15 cellular contexts compared by ENCODE assay signal in genomic region chr2:128590309-128591021, GRCh38.
DNase-seq lines count a peak whose midpoint lies in the region; ATAC-seq and TF ChIP-seq lines count a peak whose summit lies in the region.
"Had no signal": no experiment of that assay in that cellular context is flagged by ENCODE, and none has a peak within 500 bp of the region (broad histone marks: within the 10 kb centered on the region; RNA-seq: fewer than 3 reads in every experiment).

No MANE protein-coding gene starts in this region.

- no peak for TF ChIP-seq CTCF in IMR-90 (conservative IDR thresholded peaks at IDR 0.05; ENCODE audit: low read depth, low read length)
- TF ChIP-seq CTCF in lower leg skin (IDR thresholded peaks at IDR 0.05), result no peak
- no peak for TF ChIP-seq CTCF in upper lobe of right lung (IDR thresholded peaks at IDR 0.05)

- no peak overlapping the region for H2AK9ac ChIP-seq in IMR-90 (replicated peaks; ENCODE audit: low read depth, low read length, poor library complexity)

- H3K79me1 ChIP-seq in IMR-90 (ENCODE audit: low read depth in 1 of 2, low read length in 2 of 2), result no peaks in the 10 kb centered on the region

- TF ChIP-seq RAD21 in IMR-90 (IDR thresholded peaks at IDR 0.05; ENCODE audit: low read length), result no peak

- no peaks in the 10 kb centered on the region for H3K36me3 ChIP-seq in IMR-90 (ENCODE audit: control insufficient read depth, insufficient read depth, low read length)
- no peaks in the 10 kb centered on the region for H3K36me3 ChIP-seq in upper lobe of right lung

- H3K4me1 Mint-ChIP-seq in activated CD8-positive, alpha-beta memory T cell treated with anti-CD3 and anti-CD28 coated beads, Interleukin-2, amount 10 ng/mL, durations not matched to agents 7 days and 5 days, result no peaks in the 10 kb centered on the region
- H3K4me1 Mint-ChIP-seq: CD4-positive, alpha-beta memory T cell had no signal

- no peak overlapping the region for H2AK5ac ChIP-seq in IMR-90 (ENCODE audit: low read depth, low read length)

- H4K8ac ChIP-seq in IMR-90 (ENCODE audit: low read depth in 2 of 2, low read length in 2 of 2), result no peak overlapping the region

- peaks cover 3% of the 10 kb centered on the region for H3K27me3 Mint-ChIP-seq in activated CD8-positive, alpha-beta memory T cell treated with anti-CD3 and anti-CD28 coated beads, Interleukin-2, amount 10 ng/mL, durations not matched to agents 7 days and 5 days

- BruUV-seq in IMR-90 (replicated peaks; lab: Mats Ljungman, UMichigan), result no TSS peak

- no peak overlapping the region for H3K27ac Mint-ChIP-seq in activated CD8-positive, alpha-beta memory T cell treated with anti-CD3 and anti-CD28 coated beads, Interleukin-2, amount 10 ng/mL, durations not matched to agents 7 days and 5 days
- H3K27ac Mint-ChIP-seq: CD4-positive, alpha-beta memory T cell had no signal

- POLR2A ChIA-PET in IMR-90 (lab: Charles Lee; ENCODE audit: unreplicated experiment), result no interaction called here

- no peak overlapping the region for H4K5ac ChIP-seq in IMR-90 (ENCODE audit: low read depth, low read length)

- no peak overlapping the region for H3K56ac ChIP-seq in IMR-90 (ENCODE audit: extremely low read depth, insufficient read depth, low read length)

- no peak overlapping the region for H3K4me2 ChIP-seq in IMR-90 (ENCODE audit: low read depth, low read length)

- no peak overlapping the region for H3K4me3 Mint-ChIP-seq in activated CD8-positive, alpha-beta memory T cell treated with anti-CD3 and anti-CD28 coated beads, Interleukin-2, amount 10 ng/mL, durations not matched to agents 7 days and 5 days
- H3K4me3 Mint-ChIP-seq: CD4-positive, alpha-beta memory T cell had no signal

- no peaks in the 10 kb centered on the region for H3K36me3 Mint-ChIP-seq in activated CD8-positive, alpha-beta memory T cell treated with anti-CD3 and anti-CD28 coated beads, Interleukin-2, amount 10 ng/mL, durations not matched to agents 7 days and 5 days
- H3K36me3 Mint-ChIP-seq: CD4-positive, alpha-beta memory T cell had no signal

- dilution Hi-C loops in IMR-90 (cut with HindIII; ENCODE audit: low sequenced_read_pairs, unreplicated experiment), result no loop called here

- H3K9me1 ChIP-seq in IMR-90 (ENCODE audit: insufficient read depth, low read length), result no peaks in the 10 kb centered on the region

- H3K9ac ChIP-seq in IMR-90 (ENCODE audit: low read depth, low read length), result no peak overlapping the region

- ATAC-seq in activated CD8-positive, alpha-beta memory T cell treated with anti-CD3 and anti-CD28 coated beads, Interleukin-2, amount 10 ng/mL, durations not matched to agents 7 days and 5 days, result no peak
- ATAC-seq in IMR-90 (ENCODE audit: low read depth), result no peak
- no peak for ATAC-seq in upper lobe of right lung
- ATAC-seq in GM18868 (IDR thresholded peaks at IDR 0.05; ENCODE audit: unreplicated experiment), result no peak
- ATAC-seq: GM12878, HCT116, K562 had no signal

- in situ Hi-C loops in IMR-90 (cut with MboI; ENCODE audit: low sequenced_read_pairs), result no loop called here

- H3K27ac ChIP-seq in IMR-90 (ENCODE audit: insufficient read depth, low read length), result no peak overlapping the region
- H3K27ac ChIP-seq in upper lobe of right lung, result no peak overlapping the region
- H3K27ac ChIP-seq: 22Rv1, C4-2B had no signal

- H2BK15ac ChIP-seq in IMR-90 (ENCODE audit: low read depth, low read length), result no peak overlapping the region

- no peaks in the 10 kb centered on the region for H3K9me3 Mint-ChIP-seq in activated CD8-positive, alpha-beta memory T cell treated with anti-CD3 and anti-CD28 coated beads, Interleukin-2, amount 10 ng/mL, durations not matched to agents 7 days and 5 days (ENCODE audit: low read depth)

- H3K9me3 ChIP-seq in IMR-90 (ENCODE audit: control insufficient read depth, insufficient read depth, low read length) (no peaks in the 10 kb centered on the region), upper lobe of right lung (no peaks in the 10 kb centered on the region)

- no peak overlapping the region for H3K4ac ChIP-seq in IMR-90 (ENCODE audit: low read depth, low read length)

- CTCF ChIA-PET in activated CD8-positive, alpha-beta memory T cell treated with anti-CD3 and anti-CD28 coated beads, Interleukin-2, amount 10 ng/mL, durations not matched to agents 7 days and 5 days (lab: Charles Lee), result no interaction called here
- CTCF ChIA-PET in IMR-90 (lab: Yijun Ruan, JAX), result no interaction called here

- WGBS in IMR-90 (ENCODE audit: extremely low coverage in 2 of 2, insufficient read length in 1 of 2), 2 experiments, result no CpG with 5 or more reads among the region's 12 CpGs
- WGBS in lower leg skin, 2 donors, result 88 to 95% methylated on average over 10 to 12 of the region's 12 CpGs

- no peak overlapping the region for H4K91ac ChIP-seq in IMR-90 (ENCODE audit: insufficient read depth, low read depth, low read length)

- H3K27me3 ChIP-seq in IMR-90 (ENCODE audit: control insufficient read depth, insufficient read depth, low read length) (no peaks in the 10 kb centered on the region; the same call in 1 of the 2 replicates), upper lobe of right lung (no peaks in the 10 kb centered on the region)

- H2BK120ac ChIP-seq in IMR-90 (ENCODE audit: low read depth, low read length), result no peak overlapping the region

- H3K4me3 ChIP-seq in IMR-90 (ENCODE audit: insufficient read depth, low read depth, low read length) (no peak overlapping the region), lower leg skin (ENCODE audit: low read depth, poor library complexity, severe bottlenecking) (no peak overlapping the region), upper lobe of right lung (no peak overlapping the region)
- H3K4me3 ChIP-seq: GM12878, K562 had no signal

- no peak overlapping the region for H2AFZ ChIP-seq in IMR-90 (replicated peaks; ENCODE audit: low read length, poor library complexity)

- H3K18ac ChIP-seq in IMR-90 (ENCODE audit: low read depth, low read length), result no peak overlapping the region

- H2BK20ac ChIP-seq in IMR-90 (ENCODE audit: low read depth, low read length), result no peak overlapping the region

- H3K4me1 ChIP-seq in IMR-90 (ENCODE audit: control insufficient read depth, insufficient read depth, low read length) (peaks cover 3% of the 10 kb centered on the region; the same call in 1 of the 2 replicates), upper lobe of right lung (no peaks in the 10 kb centered on the region)

- peak; percentile 25 for DNase-seq in activated CD8-positive, alpha-beta memory T cell treated with anti-CD3 and anti-CD28 coated beads, Interleukin-2, amount 10 ng/mL, durations not matched to agents 7 days and 5 days
- DNase-seq in activated CD8-positive, alpha-beta memory T cell treated with anti-CD3 and anti-CD28 coated beads, Interleukin-2, amount 50 U/mL, for 48 hours, result no peak
- DNase-seq in IMR-90, result no peak
- DNase-seq in lower leg skin (ENCODE audit: low spot score in 2 of 2), result peak; percentile 3 to 45
- peak; percentile 16 for DNase-seq in upper lobe of right lung
- no peak for DNase-seq in activated gamma-delta T cell (lab: John Stamatoyannopoulos, UW)
- no peak for DNase-seq in GOT3 (lab: John Stamatoyannopoulos, UW)
- DNase-seq: CD4-positive, alpha-beta memory T cell; DMS79 had no signal

- intact Hi-C loops in IMR-90 (cut with micrococcal nuclease), result no loop called here
- intact Hi-C loops in lower leg skin (cut with DNase I; ENCODE audit: low total_unique reads), result no loop called here
- intact Hi-C loops in upper lobe of right lung (cut with DNase I), result no loop called here

- no peaks in the 10 kb centered on the region for H4K20me1 ChIP-seq in IMR-90 (ENCODE audit: insufficient read depth, low read length)

- H3K14ac ChIP-seq in IMR-90 (replicated peaks; ENCODE audit: low read depth, low read length), result 0 out of 2 replicates have a peak overlapping the region, but pooled peaks have one; percentile 29

- H2BK5ac ChIP-seq in IMR-90 (ENCODE audit: low read depth, low read length, poor library complexity, severe bottlenecking), result no peak overlapping the region

- H3K23ac ChIP-seq in IMR-90 (ENCODE audit: low read depth, low read length), result no peak overlapping the region

- TF ChIP-seq POLR2A in IMR-90 (IDR thresholded peaks at IDR 0.05; ENCODE audit: low read depth, low read length), result no peak
- TF ChIP-seq POLR2A in lower leg skin (IDR thresholded peaks at IDR 0.05), result no peak

TF ChIP-seq in IMR-90, 13 proteins besides CTCF, POLR2A, EP300 and RAD21:
- no peak for TF ChIP-seq MAZ (IDR thresholded peaks at IDR 0.05; ENCODE audit: borderline replicate concordance, low read depth, low read length)
- no peak for TF ChIP-seq CEBPB (IDR thresholded peaks at IDR 0.05; ENCODE audit: low read depth, low read length)
- TF ChIP-seq MXI1 (IDR thresholded peaks at IDR 0.05; ENCODE audit: borderline replicate concordance, low read depth, low read length), result no peak
- no peak for TF ChIP-seq USF2 (IDR thresholded peaks at IDR 0.05; ENCODE audit: low read depth, low read length)
- no peak for TF ChIP-seq CHD1 (IDR thresholded peaks at IDR 0.05; ENCODE audit: low read depth, low read length)
- TF ChIP-seq RCOR1 (IDR thresholded peaks at IDR 0.05; ENCODE audit: insufficient replicate concordance, low read length), result no peak
- TF ChIP-seq NFE2L2 (IDR thresholded peaks at IDR 0.05; ENCODE audit: low read depth, low read length), result no peak
- no peak for TF ChIP-seq SMC3 (IDR thresholded peaks at IDR 0.05; ENCODE audit: low read depth, low read length)
- TF ChIP-seq BHLHE40 (IDR thresholded peaks at IDR 0.05; ENCODE audit: low read depth, low read length), result no peak
- TF ChIP-seq RFX5 (IDR thresholded peaks at IDR 0.05; ENCODE audit: low read depth, low read length), result no peak
- TF ChIP-seq MAFK (IDR thresholded peaks at IDR 0.05; ENCODE audit: low read depth, low read length), result no peak
- no peak for TF ChIP-seq FOS (IDR thresholded peaks at IDR 0.05; ENCODE audit: low read depth, low read length)

Comparison
In these comparisons a context has a peak if more than half of its experiments do, and no peak if none do; other contexts are left out.
1. DNase-seq: peak in activated CD8-positive, alpha-beta memory T cell treated with anti-CD3 and anti-CD28 coated beads, Interleukin-2, amount 10 ng/mL, durations not matched to agents 7 days and 5 days (single experiment), lower leg skin (2 of 2) and upper lobe of right lung (single experiment); none in activated CD8-positive, alpha-beta memory T cell treated with anti-CD3 and anti-CD28 coated beads, Interleukin-2, amount 50 U/mL, for 48 hours (single experiment), IMR-90 (single experiment), activated gamma-delta T cell (single experiment) and GOT3 (single experiment).